In the genomic region with DNA sequence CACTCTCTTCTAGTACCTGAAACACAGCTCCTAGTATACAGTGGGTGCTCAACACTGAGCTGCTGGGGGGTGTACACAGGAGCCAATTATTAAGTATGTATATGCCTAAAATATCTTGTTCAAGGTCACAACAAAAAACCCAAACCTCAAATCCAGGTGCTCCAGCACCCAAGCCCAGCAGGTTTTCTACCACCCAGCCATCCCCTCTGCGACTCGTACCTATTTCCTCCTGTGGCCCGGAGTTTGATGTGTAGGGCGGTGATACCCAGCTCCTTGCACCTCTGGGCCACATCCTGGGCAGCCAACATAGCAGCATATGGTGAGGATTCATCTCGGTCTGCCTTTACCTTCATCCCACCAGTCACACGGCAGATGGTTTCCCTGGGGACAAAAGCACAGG, we compare ENCODE assay signal across 1 cellular context.
TF ChIP-seq lines count a peak whose summit lies in the region.

No MANE protein-coding gene starts in this region.

TF ChIP-seq in K562, 482 proteins besides CTCF, POLR2A, EP300 and RAD21 (continued from another document):
- TF ChIP-seq, protein P1, sequence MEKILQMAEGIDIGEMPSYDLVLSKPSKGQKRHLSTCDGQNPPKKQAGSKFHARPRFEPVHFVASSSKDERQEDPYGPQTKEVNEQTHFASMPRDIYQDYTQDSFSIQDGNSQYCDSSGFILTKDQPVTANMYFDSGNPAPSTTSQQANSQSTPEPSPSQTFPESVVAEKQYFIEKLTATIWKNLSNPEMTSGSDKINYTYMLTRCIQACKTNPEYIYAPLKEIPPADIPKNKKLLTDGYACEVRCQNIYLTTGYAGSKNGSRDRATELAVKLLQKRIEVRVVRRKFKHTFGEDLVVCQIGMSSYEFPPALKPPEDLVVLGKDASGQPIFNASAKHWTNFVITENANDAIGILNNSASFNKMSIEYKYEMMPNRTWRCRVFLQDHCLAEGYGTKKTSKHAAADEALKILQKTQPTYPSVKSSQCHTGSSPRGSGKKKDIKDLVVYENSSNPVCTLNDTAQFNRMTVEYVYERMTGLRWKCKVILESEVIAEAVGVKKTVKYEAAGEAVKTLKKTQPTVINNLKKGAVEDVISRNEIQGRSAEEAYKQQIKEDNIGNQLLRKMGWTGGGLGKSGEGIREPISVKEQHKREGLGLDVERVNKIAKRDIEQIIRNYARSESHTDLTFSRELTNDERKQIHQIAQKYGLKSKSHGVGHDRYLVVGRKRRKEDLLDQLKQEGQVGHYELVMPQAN (IDR thresholded peaks at IDR 0.05; ENCODE audit: borderline replicate concordance): no peak
- TF ChIP-seq, protein P2, sequence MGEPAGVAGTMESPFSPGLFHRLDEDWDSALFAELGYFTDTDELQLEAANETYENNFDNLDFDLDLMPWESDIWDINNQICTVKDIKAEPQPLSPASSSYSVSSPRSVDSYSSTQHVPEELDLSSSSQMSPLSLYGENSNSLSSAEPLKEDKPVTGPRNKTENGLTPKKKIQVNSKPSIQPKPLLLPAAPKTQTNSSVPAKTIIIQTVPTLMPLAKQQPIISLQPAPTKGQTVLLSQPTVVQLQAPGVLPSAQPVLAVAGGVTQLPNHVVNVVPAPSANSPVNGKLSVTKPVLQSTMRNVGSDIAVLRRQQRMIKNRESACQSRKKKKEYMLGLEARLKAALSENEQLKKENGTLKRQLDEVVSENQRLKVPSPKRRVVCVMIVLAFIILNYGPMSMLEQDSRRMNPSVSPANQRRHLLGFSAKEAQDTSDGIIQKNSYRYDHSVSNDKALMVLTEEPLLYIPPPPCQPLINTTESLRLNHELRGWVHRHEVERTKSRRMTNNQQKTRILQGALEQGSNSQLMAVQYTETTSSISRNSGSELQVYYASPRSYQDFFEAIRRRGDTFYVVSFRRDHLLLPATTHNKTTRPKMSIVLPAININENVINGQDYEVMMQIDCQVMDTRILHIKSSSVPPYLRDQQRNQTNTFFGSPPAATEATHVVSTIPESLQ (CRISPR knock-in tag; IDR thresholded peaks at IDR 0.05): no peak
- TF ChIP-seq SMARCB1 (IDR thresholded peaks at IDR 0.05; ENCODE audit: insufficient read length, low read depth) (no peak), RBM14 (IDR thresholded peaks at IDR 0.05; ENCODE audit: borderline replicate concordance, insufficient read depth, low read depth, low read length) (no peak), POLR2AphosphoS5 (IDR thresholded peaks at IDR 0.05; ENCODE audit: control insufficient read depth, insufficient read depth, low read depth, low read length) (0 out of 2 replicates have a peak, but pooled peaks have one; percentile 7), SRF (CRISPR knock-in tag; IDR thresholded peaks at IDR 0.05) (no peak), ERF (CRISPR knock-in tag; IDR thresholded peaks at IDR 0.05) (no peak), SMARCA4 (IDR thresholded peaks at IDR 0.05) (no peak), GABPB1 (CRISPR knock-in tag; IDR thresholded peaks at IDR 0.05) (0 out of 2 replicates have a peak, but pooled peaks have one; percentile 5)
- TF ChIP-seq, protein P3, sequence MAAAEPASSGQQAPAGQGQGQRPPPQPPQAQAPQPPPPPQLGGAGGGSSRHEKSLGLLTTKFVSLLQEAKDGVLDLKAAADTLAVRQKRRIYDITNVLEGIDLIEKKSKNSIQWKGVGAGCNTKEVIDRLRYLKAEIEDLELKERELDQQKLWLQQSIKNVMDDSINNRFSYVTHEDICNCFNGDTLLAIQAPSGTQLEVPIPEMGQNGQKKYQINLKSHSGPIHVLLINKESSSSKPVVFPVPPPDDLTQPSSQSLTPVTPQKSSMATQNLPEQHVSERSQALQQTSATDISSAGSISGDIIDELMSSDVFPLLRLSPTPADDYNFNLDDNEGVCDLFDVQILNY (CRISPR knock-in tag; IDR thresholded peaks at IDR 0.05): 0 out of 2 replicates have a peak, but pooled peaks have one; percentile 50
- TF ChIP-seq, protein P4, sequence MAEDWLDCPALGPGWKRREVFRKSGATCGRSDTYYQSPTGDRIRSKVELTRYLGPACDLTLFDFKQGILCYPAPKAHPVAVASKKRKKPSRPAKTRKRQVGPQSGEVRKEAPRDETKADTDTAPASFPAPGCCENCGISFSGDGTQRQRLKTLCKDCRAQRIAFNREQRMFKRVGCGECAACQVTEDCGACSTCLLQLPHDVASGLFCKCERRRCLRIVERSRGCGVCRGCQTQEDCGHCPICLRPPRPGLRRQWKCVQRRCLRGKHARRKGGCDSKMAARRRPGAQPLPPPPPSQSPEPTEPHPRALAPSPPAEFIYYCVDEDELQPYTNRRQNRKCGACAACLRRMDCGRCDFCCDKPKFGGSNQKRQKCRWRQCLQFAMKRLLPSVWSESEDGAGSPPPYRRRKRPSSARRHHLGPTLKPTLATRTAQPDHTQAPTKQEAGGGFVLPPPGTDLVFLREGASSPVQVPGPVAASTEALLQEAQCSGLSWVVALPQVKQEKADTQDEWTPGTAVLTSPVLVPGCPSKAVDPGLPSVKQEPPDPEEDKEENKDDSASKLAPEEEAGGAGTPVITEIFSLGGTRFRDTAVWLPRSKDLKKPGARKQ (CRISPR knock-in tag; IDR thresholded peaks at IDR 0.05): no peak
- TF ChIP-seq, protein P5, sequence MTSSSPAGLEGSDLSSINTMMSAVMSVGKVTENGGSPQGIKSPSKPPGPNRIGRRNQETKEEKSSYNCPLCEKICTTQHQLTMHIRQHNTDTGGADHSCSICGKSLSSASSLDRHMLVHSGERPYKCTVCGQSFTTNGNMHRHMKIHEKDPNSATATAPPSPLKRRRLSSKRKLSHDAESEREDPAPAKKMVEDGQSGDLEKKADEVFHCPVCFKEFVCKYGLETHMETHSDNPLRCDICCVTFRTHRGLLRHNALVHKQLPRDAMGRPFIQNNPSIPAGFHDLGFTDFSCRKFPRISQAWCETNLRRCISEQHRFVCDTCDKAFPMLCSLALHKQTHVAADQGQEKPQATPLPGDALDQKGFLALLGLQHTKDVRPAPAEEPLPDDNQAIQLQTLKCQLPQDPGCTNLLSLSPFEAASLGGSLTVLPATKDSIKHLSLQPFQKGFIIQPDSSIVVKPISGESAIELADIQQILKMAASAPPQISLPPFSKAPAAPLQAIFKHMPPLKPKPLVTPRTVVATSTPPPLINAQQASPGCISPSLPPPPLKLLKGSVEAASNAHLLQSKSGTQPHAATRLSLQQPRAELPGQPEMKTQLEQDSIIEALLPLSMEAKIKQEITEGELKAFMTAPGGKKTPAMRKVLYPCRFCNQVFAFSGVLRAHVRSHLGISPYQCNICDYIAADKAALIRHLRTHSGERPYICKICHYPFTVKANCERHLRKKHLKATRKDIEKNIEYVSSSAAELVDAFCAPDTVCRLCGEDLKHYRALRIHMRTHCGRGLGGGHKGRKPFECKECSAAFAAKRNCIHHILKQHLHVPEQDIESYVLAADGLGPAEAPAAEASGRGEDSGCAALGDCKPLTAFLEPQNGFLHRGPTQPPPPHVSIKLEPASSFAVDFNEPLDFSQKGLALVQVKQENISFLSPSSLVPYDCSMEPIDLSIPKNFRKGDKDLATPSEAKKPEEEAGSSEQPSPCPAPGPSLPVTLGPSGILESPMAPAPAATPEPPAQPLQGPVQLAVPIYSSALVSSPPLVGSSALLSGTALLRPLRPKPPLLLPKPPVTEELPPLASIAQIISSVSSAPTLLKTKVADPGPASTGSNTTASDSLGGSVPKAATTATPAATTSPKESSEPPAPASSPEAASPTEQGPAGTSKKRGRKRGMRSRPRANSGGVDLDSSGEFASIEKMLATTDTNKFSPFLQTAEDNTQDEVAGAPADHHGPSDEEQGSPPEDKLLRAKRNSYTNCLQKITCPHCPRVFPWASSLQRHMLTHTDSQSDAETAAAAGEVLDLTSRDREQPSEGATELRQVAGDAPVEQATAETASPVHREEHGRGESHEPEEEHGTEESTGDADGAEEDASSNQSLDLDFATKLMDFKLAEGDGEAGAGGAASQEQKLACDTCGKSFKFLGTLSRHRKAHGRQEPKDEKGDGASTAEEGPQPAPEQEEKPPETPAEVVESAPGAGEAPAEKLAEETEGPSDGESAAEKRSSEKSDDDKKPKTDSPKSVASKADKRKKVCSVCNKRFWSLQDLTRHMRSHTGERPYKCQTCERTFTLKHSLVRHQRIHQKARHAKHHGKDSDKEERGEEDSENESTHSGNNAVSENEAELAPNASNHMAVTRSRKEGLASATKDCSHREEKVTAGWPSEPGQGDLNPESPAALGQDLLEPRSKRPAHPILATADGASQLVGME (CRISPR knock-in tag; IDR thresholded peaks at IDR 0.05): no peak
